Comparison of ENCODE assay signal across 18 cellular contexts in the genomic region with DNA sequence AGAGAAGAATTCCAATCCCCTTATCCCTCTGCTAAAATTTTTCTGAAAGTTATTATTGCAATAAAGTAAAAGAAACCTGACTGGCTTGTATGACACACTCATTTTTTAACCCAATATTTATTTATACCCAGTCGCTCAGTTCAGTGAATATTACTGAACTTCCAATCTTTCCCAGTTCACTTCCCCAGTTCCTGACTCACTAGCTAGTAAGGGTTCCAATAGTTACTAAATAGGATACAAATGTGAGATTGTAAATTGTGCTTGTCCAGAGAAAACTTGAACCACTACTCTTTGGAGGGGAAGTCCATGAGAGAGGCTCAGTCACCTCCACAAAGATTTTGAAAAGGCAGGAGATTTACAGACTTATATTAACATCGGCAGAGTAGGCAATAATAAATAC. TPM values are rescaled to one million over a fixed set of nuclear protein-coding genes. Genes with fewer than 3 reads are reported as not detected.
DNase-seq lines count a peak whose midpoint lies in the region; ATAC-seq, FAIRE-seq and TF ChIP-seq lines count a peak whose summit lies in the region.
"Had no signal": no experiment of that assay in that cellular context is flagged by ENCODE, and none has a peak within 500 bp of the region (broad histone marks: within the 10 kb centered on the region; RNA-seq: fewer than 3 reads in every experiment).

No MANE protein-coding gene starts in this region.

- DNase-seq in PC-3 (peak; percentile 96), fibroblast of peridontal ligament (ENCODE audit: extremely low read depth) (peak; percentile 52), colonic mucosa (no peak), SKM-1 treated with dmso at 0.1 percent for 144 hours (lab: John Stamatoyannopoulos, UW; ENCODE audit: unreplicated experiment) (no peak)
- DNase-seq: DMS153, H9, MM.1S, NCI-H1092 treated with DMSO at 0.1 percent for 48 hours, NCI-H2081 treated with DMSO at 0.1 percent for 48 hours, NCI-H524, Peyer's patch, Right ventricle myocardium superior, SK-N-SH had no signal

- H3K4me3 ChIP-seq in PC-3 (ENCODE audit: low read length) (peak overlapping the region; percentile 10; the same call in 1 of the 2 replicates), stomach smooth muscle (ENCODE audit: low read length in 2 of 2) (no peak overlapping the region), colonic mucosa (no peak overlapping the region)
- H3K4me3 ChIP-seq: Peyer's patch had no signal

- CTCF ChIA-PET in PC-3 (lab: Charles Lee) = interaction anchor here (1.5 kb wide), 1 partner anchor 35 kb away, joined by 4 read pairs; no protein-coding TSS in a partner anchor

- H3K9me3 ChIP-seq in PC-3 (ENCODE audit: low read length) (no peaks in the 10 kb centered on the region), stomach smooth muscle (ENCODE audit: control insufficient read depth in 2 of 2, low read length in 2 of 2) (no peaks in the 10 kb centered on the region), colonic mucosa (no peaks in the 10 kb centered on the region)
- H3K9me3 ChIP-seq: Peyer's patch, SK-N-SH had no signal

- no peaks in the 10 kb centered on the region for H4K20me1 ChIP-seq in PC-3 (ENCODE audit: low read length)

- ATAC-seq in PC-3 (peak; percentile 7), HG03095 (IDR thresholded peaks at IDR 0.05; ENCODE audit: unreplicated experiment) (no peak)

- BruUV-seq in PC-3 (replicated peaks; lab: Mats Ljungman, UMichigan) = no TSS peak

- no peaks in the 10 kb centered on the region for H3K27me3 ChIP-seq in PC-3 (ENCODE audit: low read length)
- no peaks in the 10 kb centered on the region for H3K27me3 ChIP-seq in stomach smooth muscle (ENCODE audit: control insufficient read depth in 1 of 2, insufficient read depth in 2 of 2, low read length in 2 of 2)
- no peaks in the 10 kb centered on the region for H3K27me3 ChIP-seq in colonic mucosa
- H3K27me3 ChIP-seq: Peyer's patch had no signal

- H3K4me1 ChIP-seq in PC-3 (ENCODE audit: insufficient read depth, low read length) (peaks cover 37% of the 10 kb centered on the region), stomach smooth muscle (ENCODE audit: control insufficient read depth, insufficient read depth, low read length) (peaks cover 20% of the 10 kb centered on the region), colonic mucosa (no peaks in the 10 kb centered on the region)

- H3K9ac ChIP-seq in PC-3 (ENCODE audit: low read length) (peak overlapping the region; percentile 59), stomach smooth muscle (ENCODE audit: low read length in 2 of 2) (no peak overlapping the region), colonic mucosa (ENCODE audit: low read depth in 2 of 2, low read length in 2 of 2) (no peak overlapping the region)
- H3K9ac ChIP-seq: KMS-11, SK-N-SH had no signal

- peak; percentile 36 for FAIRE-seq in G401.6 (lab: Jason Lieb, UNC)

- intact Hi-C loops in PC-3 (cut with micrococcal nuclease) = loop anchor here (1.0 kb wide), 3 partner anchors 46 to 207 kb away; no protein-coding TSS in a partner anchor
- intact Hi-C loops in colonic mucosa (cut with DNase I) = loop anchor here (5.0 kb wide), 1 partner anchor 76 kb away; no protein-coding TSS in a partner anchor

- no peaks in the 10 kb centered on the region for H3K36me3 ChIP-seq in PC-3 (ENCODE audit: low read depth, low read length)
- H3K36me3 ChIP-seq in stomach smooth muscle (ENCODE audit: control insufficient read depth in 2 of 2, insufficient read depth in 2 of 2, low read length in 2 of 2) = no peaks in the 10 kb centered on the region
- H3K36me3 ChIP-seq in colonic mucosa = no peaks in the 10 kb centered on the region
- H3K36me3 ChIP-seq: Peyer's patch had no signal

- peaks cover 17% of the 10 kb centered on the region for H3F3A ChIP-seq in PC-3 (ENCODE audit: low read length, unreplicated experiment)

- no peak for TF ChIP-seq CTCF in PC-3 (conservative IDR thresholded peaks at IDR 0.05; ENCODE audit: low read depth, low read length)
- TF ChIP-seq CTCF in colonic mucosa (IDR thresholded peaks at IDR 0.05) = no peak

- POLR2A ChIA-PET in PC-3 (lab: Charles Lee; ENCODE audit: unreplicated experiment) = interaction anchor here (0.5 to 0.8 kb wide), 3 partner anchors 12 to 182 kb away, joined by 4 to 6 read pairs (median 6); no protein-coding TSS in a partner anchor

- no peaks in the 10 kb centered on the region for H3K9me2 ChIP-seq in PC-3 (replicated peaks; ENCODE audit: low read length)
- H3K9me2 ChIP-seq: SK-N-SH had no signal

- H3K27ac ChIP-seq in PC-3 (ENCODE audit: low read length) = peak overlapping the region; percentile 83
- peak overlapping the region; percentile 31 for H3K27ac ChIP-seq in stomach smooth muscle (ENCODE audit: low read length)
- H3K27ac ChIP-seq in colonic mucosa = no peak overlapping the region
- H3K27ac ChIP-seq: C4-2B, KMS-11, Peyer's patch had no signal

- no peaks in the 10 kb centered on the region for H3K79me2 ChIP-seq in PC-3 (ENCODE audit: low read length)

- H2AFZ ChIP-seq in PC-3 (ENCODE audit: low read length) = peak overlapping the region; percentile 8

- peak overlapping the region; percentile 78 for H3K4me2 ChIP-seq in PC-3 (ENCODE audit: low read length)
- H3K4me2 ChIP-seq: KMS-11, SK-N-SH had no signal

RNA-seq across cellular contexts. Expression of gene PRDX6, which starts 31.4 kb away (rescaled TPM):
- total RNA-seq in PC-3 (2014; rRNA removed) = 649 and 829 TPM in 2 replicates
- total RNA-seq in colonic mucosa = 100 to 1,000 TPM; 308 to 637 TPM

Comparison
In these comparisons a context has a peak if more than half of its experiments do, and no peak if none do; other contexts are left out.
1. DNase-seq: peak in PC-3 (single experiment) and fibroblast of peridontal ligament (single experiment); none in colonic mucosa (single experiment) and SKM-1 treated with dmso at 0.1 percent for 144 hours (single experiment).